Comparison of ENCODE assay signal across 10 cellular contexts in the genomic region with DNA sequence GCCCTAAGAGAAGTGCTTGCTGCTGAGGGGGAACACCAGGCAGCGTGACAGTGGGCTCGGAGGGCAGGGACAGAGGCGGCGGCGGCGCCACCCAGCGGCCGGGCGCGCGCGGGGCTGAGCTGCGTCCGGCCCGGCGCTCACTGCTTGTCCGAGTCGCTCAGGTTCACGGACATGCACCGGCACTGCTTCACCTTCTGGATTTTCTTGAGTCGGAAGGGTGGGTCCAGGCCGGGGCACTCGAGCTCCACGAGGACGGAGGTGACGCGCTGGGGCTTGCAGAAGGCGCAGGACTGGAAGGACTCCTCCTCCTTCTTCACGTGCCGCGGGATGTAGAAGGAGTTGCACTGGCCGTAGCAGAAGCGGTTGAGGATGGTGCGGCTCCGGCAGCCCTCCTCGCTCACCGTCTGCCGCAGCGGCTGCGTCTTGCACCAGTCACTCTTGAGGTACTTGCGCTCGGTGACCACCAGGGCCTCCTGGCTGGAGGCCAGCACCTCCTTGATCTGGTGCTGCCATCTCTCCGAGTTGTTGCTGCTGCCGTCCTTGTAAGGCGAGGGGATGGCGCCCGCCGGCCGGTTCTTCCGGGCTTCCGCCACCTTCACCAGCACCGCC.
DNase-seq lines count a peak whose midpoint lies in the region; ATAC-seq and TF ChIP-seq lines count a peak whose summit lies in the region.
"Had no signal": no experiment of that assay in that cellular context is flagged by ENCODE, and none has a peak within 500 bp of the region (broad histone marks: within the 10 kb centered on the region; RNA-seq: fewer than 3 reads in every experiment).

No MANE protein-coding gene starts in this region.

- H3K9me3 ChIP-seq in iPS DF 6.9 (ENCODE audit: control insufficient read depth, insufficient read depth, low read length) (no peaks in the 10 kb centered on the region), testis (no peaks in the 10 kb centered on the region)
- H3K9me3 ChIP-seq: neutrophil had no signal

- H3K36me3 Mint-ChIP-seq in activated naive CD4-positive, alpha-beta T cell treated with anti-CD3 and anti-CD28 coated beads, Interleukin-2, amount 50 U/mL, for 72 hours, result peaks cover 0 to 4% of the 10 kb centered on the region in 2 donors
- H3K36me3 Mint-ChIP-seq: CD14-positive monocyte had no signal

- H3K27ac ChIP-seq in iPS DF 6.9 (ENCODE audit: low read length) (no peak overlapping the region), testis (no peak overlapping the region)
- H3K27ac ChIP-seq: neutrophil had no signal

- no peak overlapping the region for H3K27ac Mint-ChIP-seq in activated naive CD4-positive, alpha-beta T cell treated with anti-CD3 and anti-CD28 coated beads, Interleukin-2, amount 50 U/mL, for 72 hours
- H3K27ac Mint-ChIP-seq: CD14-positive monocyte had no signal

- no peaks in the 10 kb centered on the region for H3K36me3 ChIP-seq in iPS DF 6.9 (ENCODE audit: control insufficient read depth, insufficient read depth, low read length)
- H3K36me3 ChIP-seq in testis (ENCODE audit: low read depth, missing control alignments), result no peaks in the 10 kb centered on the region
- H3K36me3 ChIP-seq: neutrophil had no signal

- peak; percentile 28 to 70 for ATAC-seq in activated naive CD4-positive, alpha-beta T cell treated with anti-CD3 and anti-CD28 coated beads, Interleukin-2, amount 50 U/mL, for 72 hours
- ATAC-seq in GM21367 (IDR thresholded peaks at IDR 0.05; ENCODE audit: unreplicated experiment) (no peak), HG03196 (IDR thresholded peaks at IDR 0.05; ENCODE audit: unreplicated experiment) (no peak)

- H3K4me1 ChIP-seq in iPS DF 6.9 (ENCODE audit: control insufficient read depth, insufficient read depth, low read length) (peaks cover 2% of the 10 kb centered on the region; the same call in 1 of the 2 replicates), testis (no peaks in the 10 kb centered on the region)

- H3K9me3 Mint-ChIP-seq in activated naive CD4-positive, alpha-beta T cell treated with anti-CD3 and anti-CD28 coated beads, Interleukin-2, amount 50 U/mL, for 72 hours, result peaks cover 5 to 8% of the 10 kb centered on the region in 2 donors

- H3K27me3 ChIP-seq in iPS DF 6.9 (ENCODE audit: control insufficient read depth, insufficient read depth, low read length) (no peaks in the 10 kb centered on the region), testis (no peaks in the 10 kb centered on the region)

- DNase-seq in activated effector memory CD4-positive, alpha-beta T cell treated with Interleukin-2 at 50 U/mL for 16 hours, result peak; percentile 4
- no peak for DNase-seq in activated effector memory CD4-positive, alpha-beta T cell treated with anti-CD3 and anti-CD28 coated beads, Interleukin-2, amount 50 U/mL, for 16 hours
- DNase-seq in activated naive CD4-positive, alpha-beta T cell treated with anti-CD3 and anti-CD28 coated beads, Interleukin-2, amount 50 U/mL, for 72 hours (ENCODE audit: low spot score in 2 of 2), result peak in 1 of 2 donors; percentile 10
- DNase-seq in iPS DF 6.9 (ENCODE audit: low read depth, low spot score), result peak; percentile 22
- peak; percentile 56 for DNase-seq in testis
- no peak for DNase-seq in GM13976 (ENCODE audit: low spot score)

- TF ChIP-seq CTCF in testis (IDR thresholded peaks at IDR 0.05), result peak in 1 of 3 experiments; percentile 16
- TF ChIP-seq CTCF in GM13976 (IDR thresholded peaks at IDR 0.05; ENCODE audit: borderline replicate concordance, control extremely low read depth, extremely low read depth, insufficient read depth, missing control alignments), result no peak

- in situ Hi-C loops in GM13976 (cut with MboI; ENCODE audit: low sequenced_read_pairs, unreplicated experiment), result no loop called here

- H3K4me3 ChIP-seq in iPS DF 6.9 (ENCODE audit: low read length), result no peak overlapping the region
- peak overlapping the region; percentile 40 to 61 for H3K4me3 ChIP-seq in testis

- no peak for TF ChIP-seq POLR2A in testis (IDR thresholded peaks at IDR 0.05)

- WGBS in iPS DF 6.9 (ENCODE audit: insufficient coverage, insufficient read length), result no CpG with 5 or more reads among the region's 52 CpGs
- WGBS in testis, 2 donors, result 28 to 45% methylated on average over 7 to 52 of the region's 52 CpGs

- intact Hi-C loops in testis (cut with DNase I; ENCODE audit: low total_unique reads), result no loop called here

Comparison
In these comparisons a context has a peak if more than half of its experiments do, and no peak if none do; other contexts are left out.
1. DNase-seq: peak in activated effector memory CD4-positive, alpha-beta T cell treated with Interleukin-2 at 50 U/mL for 16 hours (single experiment), iPS DF 6.9 (single experiment) and testis (single experiment); none in activated effector memory CD4-positive, alpha-beta T cell treated with anti-CD3 and anti-CD28 coated beads, Interleukin-2, amount 50 U/mL, for 16 hours (single experiment) and GM13976 (single experiment).
2. ATAC-seq: peak in activated naive CD4-positive, alpha-beta T cell treated with anti-CD3 and anti-CD28 coated beads, Interleukin-2, amount 50 U/mL, for 72 hours (2 of 2); none in GM21367 (single experiment) and HG03196 (single experiment).